ENCODE assay signal across 27 cellular contexts in genomic region chr3:160924776-160925175, GRCh38.
"Had no signal": no experiment of that assay in that cellular context is flagged by ENCODE, and none has a peak within 500 bp of the region (broad histone marks: within the 10 kb centered on the region; RNA-seq: fewer than 3 reads in every experiment).

No MANE protein-coding gene starts in this region.

- H3K4me1 ChIP-seq: testis, transverse colon, upper lobe of left lung, upper lobe of right lung, uterus had no signal

- H3K27ac ChIP-seq: stomach, suprapubic skin, testis, thoracic aorta, thyroid gland, tibial artery, tibial nerve, transverse colon, upper lobe of left lung, upper lobe of right lung, uterus, vagina had no signal

- H3K4me3 ChIP-seq: stomach, suprapubic skin, testis, thoracic aorta, thyroid gland, tibial artery, tibial nerve, transverse colon, upper lobe of left lung, upper lobe of right lung, uterus, vagina had no signal

- ATAC-seq: stimulated activated effector memory CD8-positive, alpha-beta T cell treated with anti-CD3 and anti-CD28 coated beads, Interleukin-12 subunit alpha, Interleukin-12 subunit beta, amount 100 ng/mL, for 72 hours; stimulated activated memory B cell treated with anti-CD40 and anti-IgM and Interleukin-4, amounts not matched to agents 10 μg/mL and 1 μg/mL and 100 μg/mL, for 72 hours; stimulated activated naive B cell treated with anti-CD40 and anti-IgM and Interleukin-4, amounts not matched to agents 10 μg/mL and 1 μg/mL and 100 μg/mL, for 72 hours; stimulated activated naive CD8-positive, alpha-beta T cell treated with anti-CD3 and anti-CD28 coated beads, Interleukin-15, amount 100 ng/mL, for 72 hours; stimulated activated naive CD8-positive, alpha-beta T cell treated with anti-CD3 and anti-CD28 coated beads, Interleukin-15, Interleukin-2, amounts not matched to agents 100 U/mL and 50 U/mL, for 24 hours; upper lobe of right lung had no signal

- DNase-seq: stimulated activated CD4-positive, alpha-beta T cell treated with anti-CD3 and anti-CD28 coated beads, Interleukin-2, amount 100 ng/mL, for 48 hours; stimulated activated CD4-positive, alpha-beta T cell treated with anti-CD3 and anti-CD28 coated beads, Interleukin-4, amount 100 ng/mL, for 1 hour; stimulated activated CD4-positive, alpha-beta T cell treated with anti-CD3 and anti-CD28 coated beads, Interleukin-4, amount 100 ng/mL, for 24 hours; stimulated activated CD4-positive, alpha-beta T cell treated with anti-CD3 and anti-CD28 coated beads, Interleukin-4, amount 100 ng/mL, for 4 hours; stimulated activated CD8-positive, alpha-beta memory T cell treated with anti-CD3 and anti-CD28 coated beads, Interleukin-4, amount 100 ng/mL, for 48 hours; stimulated activated naive B cell treated with anti-CD40 and anti-IgM and Interleukin-4, amounts not matched to agents 10 μg/mL and 1 μg/mL and 100 μg/mL, for 72 hours; stimulated activated naive CD4-positive, alpha-beta T cell; stimulated activated naive CD4-positive, alpha-beta T cell treated with Interleukin-2 at 50 U/mL for 16 hours; stimulated activated naive CD8-positive, alpha-beta T cell treated with anti-CD3 and anti-CD28 coated beads, Interleukin-15, amount 100 ng/mL, for 72 hours; stimulated activated naive CD8-positive, alpha-beta T cell treated with anti-CD3 and anti-CD28 coated beads, Interleukin-15, Interleukin-2, amounts not matched to agents 100 U/mL and 50 U/mL, for 24 hours; stomach; substantia nigra; testis; thyroid gland; tibial artery; transverse colon; trophoblast cell; upper lobe of left lung; upper lobe of right lung; uterus had no signal

- H3K9me3 ChIP-seq: stomach, suprapubic skin, testis, thoracic aorta, thyroid gland, tibial artery, tibial nerve, transverse colon, upper lobe of left lung, upper lobe of right lung, uterus, vagina had no signal

- H3K27me3 ChIP-seq: stomach, suprapubic skin, testis, thyroid gland, tibial artery, tibial nerve, transverse colon, upper lobe of left lung, upper lobe of right lung, uterus, vagina had no signal

- H3K36me3 ChIP-seq: stomach, suprapubic skin, thoracic aorta, thyroid gland, tibial artery, tibial nerve, transverse colon, upper lobe of left lung, upper lobe of right lung, uterus, vagina had no signal

- FAIRE-seq: urothelium cell line had no signal
